Comparison of ENCODE assay signal across 15 cellular contexts in genomic region chr4:138112389-138112788, GRCh38.
"Had no signal": no experiment of that assay in that cellular context is flagged by ENCODE, and none has a peak within 500 bp of the region (broad histone marks: within the 10 kb centered on the region; RNA-seq: fewer than 3 reads in every experiment).

No MANE protein-coding gene starts in this region.

- H3K36me3 Mint-ChIP-seq: activated CD4-positive, alpha-beta memory T cell treated with anti-CD3 and anti-CD28 coated beads for 36 hours; activated CD8-positive, alpha-beta memory T cell treated with anti-CD3 and anti-CD28 coated beads, Interleukin-2, amount 10 ng/mL, durations not matched to agents 7 days and 5 days; activated naive CD4-positive, alpha-beta T cell treated with anti-CD3 and anti-CD28 coated beads, Interleukin-2, amount 10 ng/mL, durations not matched to agents 7 days and 5 days had no signal

- H3K4me1 ChIP-seq: ascending aorta, suprapubic skin had no signal

- H3K27me3 Mint-ChIP-seq: activated CD4-positive, alpha-beta memory T cell treated with anti-CD3 and anti-CD28 coated beads for 36 hours; activated CD8-positive, alpha-beta memory T cell treated with anti-CD3 and anti-CD28 coated beads, Interleukin-2, amount 10 ng/mL, durations not matched to agents 7 days and 5 days; activated naive CD4-positive, alpha-beta T cell treated with anti-CD3 and anti-CD28 coated beads, Interleukin-2, amount 10 ng/mL, durations not matched to agents 7 days and 5 days; activated T-cell treated with anti-CD3 and anti-CD28 coated beads, Interleukin-2, amount 50 U/mL, for 24 hours had no signal

- H3K36me3 ChIP-seq: ascending aorta, suprapubic skin had no signal

- H3K27ac ChIP-seq: ascending aorta, suprapubic skin had no signal

- DNase-seq: activated CD4-positive, alpha-beta memory T cell treated with anti-CD3 and anti-CD28 coated beads for 36 hours; activated CD4-positive, alpha-beta T cell treated with anti-CD3 and anti-CD28 coated beads for 1 hour; activated CD8-positive, alpha-beta memory T cell treated with anti-CD3 and anti-CD28 coated beads, Interleukin-2, amount 10 ng/mL, durations not matched to agents 7 days and 5 days; activated naive CD4-positive, alpha-beta T cell treated with anti-CD3 and anti-CD28 coated beads, Interleukin-2, amount 10 ng/mL, durations not matched to agents 7 days and 5 days; activated T-cell treated with anti-CD3 and anti-CD28 coated beads, Interleukin-2, amount 50 U/mL, for 24 hours; nephron progenitor cell; occipital lobe; stimulated activated CD4-positive, alpha-beta T cell treated with anti-CD3 and anti-CD28 coated beads, Interleukin-15, amount 100 ng/mL, for 24 hours; stimulated activated CD4-positive, alpha-beta T cell treated with anti-CD3 and anti-CD28 coated beads, Interleukin-4, amount 100 ng/mL, for 4 hours; stimulated activated CD8-positive, alpha-beta memory T cell treated with anti-CD3 and anti-CD28 coated beads, Interleukin-4, amount 100 ng/mL, for 48 hours; stimulated activated naive CD8-positive, alpha-beta T cell treated with anti-CD3 and anti-CD28 coated beads, Interleukin-15, Interleukin-2, amounts not matched to agents 100 U/mL and 50 U/mL, for 24 hours; trophoblast cell had no signal

- H3K27ac Mint-ChIP-seq: activated CD4-positive, alpha-beta memory T cell treated with anti-CD3 and anti-CD28 coated beads for 36 hours; activated CD8-positive, alpha-beta memory T cell treated with anti-CD3 and anti-CD28 coated beads, Interleukin-2, amount 10 ng/mL, durations not matched to agents 7 days and 5 days; activated naive CD4-positive, alpha-beta T cell treated with anti-CD3 and anti-CD28 coated beads, Interleukin-2, amount 10 ng/mL, durations not matched to agents 7 days and 5 days; activated T-cell treated with anti-CD3 and anti-CD28 coated beads, Interleukin-2, amount 50 U/mL, for 24 hours; nephron progenitor cell had no signal

- H3K9me3 ChIP-seq: ascending aorta, suprapubic skin had no signal

- ATAC-seq: activated CD8-positive, alpha-beta memory T cell treated with anti-CD3 and anti-CD28 coated beads, Interleukin-2, amount 10 ng/mL, durations not matched to agents 7 days and 5 days; esophagus mucosa; stimulated activated naive CD8-positive, alpha-beta T cell treated with anti-CD3 and anti-CD28 coated beads, Interleukin-15, Interleukin-2, amounts not matched to agents 100 U/mL and 50 U/mL, for 24 hours had no signal

- H3K4me3 Mint-ChIP-seq: activated CD4-positive, alpha-beta memory T cell treated with anti-CD3 and anti-CD28 coated beads for 36 hours; activated CD8-positive, alpha-beta memory T cell treated with anti-CD3 and anti-CD28 coated beads, Interleukin-2, amount 10 ng/mL, durations not matched to agents 7 days and 5 days; activated naive CD4-positive, alpha-beta T cell treated with anti-CD3 and anti-CD28 coated beads, Interleukin-2, amount 10 ng/mL, durations not matched to agents 7 days and 5 days; activated T-cell treated with anti-CD3 and anti-CD28 coated beads, Interleukin-2, amount 50 U/mL, for 24 hours; nephron progenitor cell had no signal

- H3K9me3 Mint-ChIP-seq: activated naive CD4-positive, alpha-beta T cell treated with anti-CD3 and anti-CD28 coated beads, Interleukin-2, amount 10 ng/mL, durations not matched to agents 7 days and 5 days; activated T-cell treated with anti-CD3 and anti-CD28 coated beads, Interleukin-2, amount 50 U/mL, for 24 hours had no signal

- H3K27me3 ChIP-seq: ascending aorta, suprapubic skin had no signal

- H3K4me3 ChIP-seq: ascending aorta, suprapubic skin had no signal

- H3K4me1 Mint-ChIP-seq: activated CD8-positive, alpha-beta memory T cell treated with anti-CD3 and anti-CD28 coated beads, Interleukin-2, amount 10 ng/mL, durations not matched to agents 7 days and 5 days; activated naive CD4-positive, alpha-beta T cell treated with anti-CD3 and anti-CD28 coated beads, Interleukin-2, amount 10 ng/mL, durations not matched to agents 7 days and 5 days; nephron progenitor cell had no signal
